ENCODE assay signal across 16 cellular contexts in genomic region chr12:46442239-46442638, GRCh38.
DNase-seq lines count a peak whose midpoint lies in the region; ATAC-seq and TF ChIP-seq lines count a peak whose summit lies in the region.
"Had no signal": no experiment of that assay in that cellular context is flagged by ENCODE, and none has a peak within 500 bp of the region (broad histone marks: within the 10 kb centered on the region; RNA-seq: fewer than 3 reads in every experiment).

No MANE protein-coding gene starts in this region.

- peaks cover 84 to 98% of the 10 kb centered on the region in 2 experiments for H3K4me1 ChIP-seq in HCT116 (ENCODE audit: control insufficient read depth in 1 of 2, insufficient read depth in 2 of 2, low read length in 2 of 2)

- peak; percentile 68 for ATAC-seq in HCT116
- ATAC-seq in WTC11, result no peak
- no peak for ATAC-seq in HG02981 (IDR thresholded peaks at IDR 0.05; ENCODE audit: unreplicated experiment)
- ATAC-seq in HG02938 (IDR thresholded peaks at IDR 0.05; ENCODE audit: unreplicated experiment), result no peak
- ATAC-seq: gastroesophageal sphincter; left lobe of liver; natural killer cell treated with Interleukin-12 subunit alpha and Interleukin-12 subunit beta and Interleukin-15 and Interleukin-18, amount 100 ng/mL, for 72 hours had no signal

- TF ChIP-seq CTCF in HCT116 (IDR thresholded peaks at IDR 0.05 in 2 of 3, conservative IDR thresholded peaks at IDR 0.05 in 1 of 3; ENCODE audit: borderline replicate concordance in 1 of 3, insufficient read depth in 1 of 3, low read depth in 2 of 3, low read length in 2 of 3), result no peak
- TF ChIP-seq CTCF in WTC11 (IDR thresholded peaks at IDR 0.05), result no peak

- BruUV-seq in HCT116 (replicated peaks; lab: Mats Ljungman, UMichigan), result TSS peak; percentile 87

- H3K27me3 ChIP-seq in HCT116 (ENCODE audit: insufficient read depth, low read length), result no peaks in the 10 kb centered on the region
- H3K27me3 ChIP-seq: gastroesophageal sphincter had no signal

- no peaks in the 10 kb centered on the region for H3K27me3 Mint-ChIP-seq in WTC11 (ENCODE audit: low read depth)

- H3K27ac ChIP-seq in HCT116 (ENCODE audit: low read depth, low read length), result peak overlapping the region; percentile 93
- H3K27ac ChIP-seq: gastroesophageal sphincter had no signal

- H3K9me3 ChIP-seq in HCT116 (ENCODE audit: control insufficient read depth in 1 of 2, insufficient read depth in 1 of 2, low read depth in 1 of 2, low read length in 2 of 2), result no peaks in the 10 kb centered on the region
- H3K9me3 ChIP-seq: gastroesophageal sphincter had no signal

- H3K27ac Mint-ChIP-seq in WTC11, result peak overlapping the region; percentile 66
- H3K27ac Mint-ChIP-seq: natural killer cell treated with Interleukin-12 subunit alpha and Interleukin-12 subunit beta and Interleukin-15 and Interleukin-18, amount 100 ng/mL, for 72 hours had no signal

- no peaks in the 10 kb centered on the region for H4K20me1 ChIP-seq in HCT116 (ENCODE audit: insufficient read depth)

- H3K4me2 ChIP-seq in HCT116 (ENCODE audit: low read length), result peak overlapping the region; percentile 60

- H3K36me3 ChIP-seq in HCT116 (ENCODE audit: control insufficient read depth in 1 of 2, insufficient read depth in 2 of 2, low read length in 2 of 2), result no peaks in the 10 kb centered on the region
- H3K36me3 ChIP-seq: gastroesophageal sphincter had no signal

- peaks cover under 1% of the 10 kb centered on the region; the same call in 1 of the 2 replicates for H3K36me3 Mint-ChIP-seq in WTC11
- H3K36me3 Mint-ChIP-seq: natural killer cell treated with Interleukin-12 subunit alpha and Interleukin-12 subunit beta and Interleukin-15 and Interleukin-18, amount 100 ng/mL, for 72 hours had no signal

- CTCF ChIA-PET in HCT116 (lab: Charles Lee) (interaction anchor here (0.9 kb wide), 1 partner anchor 9 kb away, joined by 3 read pairs; no protein-coding TSS in a partner anchor), WTC11 (lab: Charles Lee) (no interaction called here)

- no peak overlapping the region for H2AFZ ChIP-seq in HCT116 (ENCODE audit: low read depth, low read length, poor library complexity, severe bottlenecking)

- RAD21 ChIA-PET in HCT116 (lab: Charles Lee; ENCODE audit: low non-redundant PET in 1 of 2, low total read pairs in 2 of 2, uncharacterized antibody in 2 of 2, unreplicated experiment in 2 of 2), result interaction anchor here in 1 of 2 experiments (0.7 kb wide), 1 partner anchor 219 kb away, joined by 3 read pairs; no protein-coding TSS in a partner anchor

- H3K9me3 Mint-ChIP-seq in WTC11, result peaks cover 1% of the 10 kb centered on the region
- H3K9me3 Mint-ChIP-seq: natural killer cell treated with Interleukin-12 subunit alpha and Interleukin-12 subunit beta and Interleukin-15 and Interleukin-18, amount 100 ng/mL, for 72 hours had no signal

- H3K9me2 ChIP-seq in HCT116 (ENCODE audit: insufficient read depth), result no peaks in the 10 kb centered on the region

- H3K4me3 Mint-ChIP-seq in WTC11, result no peak overlapping the region
- H3K4me3 Mint-ChIP-seq: natural killer cell treated with Interleukin-12 subunit alpha and Interleukin-12 subunit beta and Interleukin-15 and Interleukin-18, amount 100 ng/mL, for 72 hours had no signal

- H3K4me1 Mint-ChIP-seq in WTC11, result peaks cover 22% of the 10 kb centered on the region

- peak overlapping the region; percentile 61 for H3K9ac ChIP-seq in HCT116 (ENCODE audit: low read length)

- TF ChIP-seq POLR2A in HCT116 (IDR thresholded peaks at IDR 0.05; ENCODE audit: borderline replicate concordance, extremely low read depth, insufficient read depth, insufficient read length), result no peak

- no peaks in the 10 kb centered on the region; the same call in 1 of the 2 replicates for H3K79me2 ChIP-seq in HCT116 (ENCODE audit: insufficient read depth, low read length)

- intact Hi-C loops in HCT116 (cut with micrococcal nuclease), result loop anchor here (5.0 kb wide), 1 partner anchor 110 kb away; no protein-coding TSS in a partner anchor

- H3K4me3 ChIP-seq in HCT116 (replicated peaks in 1 of 2; ENCODE audit: low read depth in 1 of 2, low read length in 2 of 2) (peak overlapping the region in 1 of 2 experiments; percentile 21; a peak in 1 of 4 replicates), skeletal muscle cell (ENCODE audit: low read depth, low read length) (no peak overlapping the region)
- H3K4me3 ChIP-seq: gastroesophageal sphincter had no signal

- DNase-seq in HCT116 (ENCODE audit: low read depth, low spot score) (no peak), WTC11 (ENCODE audit: low spot score) (no peak), fibroblast of peridontal ligament (ENCODE audit: extremely low read depth) (peak; percentile 40), skeletal muscle cell (ENCODE audit: low read depth) (peak; percentile 36), NOMO-1 (lab: John Stamatoyannopoulos, UW; ENCODE audit: unreplicated experiment in 2 of 2) (no peak), hypothalamus (lab: John Stamatoyannopoulos, UW) (no peak)
- DNase-seq: activated CD8-positive, alpha-beta memory T cell treated with anti-CD3 and anti-CD28 coated beads for 24 hours; cerebellar nuclear complex; COR-L47; NCI-H1417 treated with DMSO at 0.1 percent for 48 hours; NCI-H510A had no signal

- POLR2A ChIA-PET in HCT116 (lab: Charles Lee) (interaction anchor here (0.8 to 3.2 kb wide), 10 partner anchors 9 to 114 kb away, joined by 3 to 24 read pairs (median 5); no protein-coding TSS in a partner anchor), WTC11 (lab: Charles Lee) (interaction anchor here (0.7 kb wide), 1 partner anchor 18 kb away, joined by 4 read pairs; no protein-coding TSS in a partner anchor)

- TF ChIP-seq RAD21 in HCT116 (IDR thresholded peaks at IDR 0.05; ENCODE audit: low read depth), result no peak

TF ChIP-seq in HCT116, 20 proteins besides CTCF, POLR2A, EP300 and RAD21:
- TF ChIP-seq FOSL1 (IDR thresholded peaks at IDR 0.05; ENCODE audit: low read depth) (peak; percentile 43), ZNF274 (IDR thresholded peaks at IDR 0.05; ENCODE audit: low read depth, low read length) (no peak), MAX (IDR thresholded peaks at IDR 0.05) (peak; percentile 59; the same call in 1 of the 2 replicates), TCF7L2 (IDR thresholded peaks at IDR 0.05; ENCODE audit: borderline replicate concordance, extremely low read depth, insufficient read depth, insufficient read length) (peak; percentile 33), SIN3A (IDR thresholded peaks at IDR 0.05; ENCODE audit: low read depth) (no peak; the same call in 1 of the 2 replicates), JUND (IDR thresholded peaks at IDR 0.05) (peak; percentile 40), SP1 (IDR thresholded peaks at IDR 0.05; ENCODE audit: low read depth) (peak; percentile 46)

TF ChIP-seq in WTC11, 78 proteins besides CTCF, POLR2A, EP300 and RAD21:
- TF ChIP-seq CREB1 (CRISPR knock-in tag; IDR thresholded peaks at IDR 0.05) (no peak), MLX (CRISPR knock-in tag; IDR thresholded peaks at IDR 0.05) (no peak), ZNF416 (CRISPR knock-in tag; IDR thresholded peaks at IDR 0.05) (no peak), CREM (CRISPR knock-in tag; IDR thresholded peaks at IDR 0.05) (no peak), ZNF138 (CRISPR knock-in tag; conservative IDR thresholded peaks at IDR 0.05) (no peak), EMX1 (CRISPR knock-in tag; IDR thresholded peaks at IDR 0.05) (no peak), SMAD4 (CRISPR knock-in tag; IDR thresholded peaks at IDR 0.05) (no peak), GABPB1 (CRISPR knock-in tag; IDR thresholded peaks at IDR 0.05) (no peak), AFF4 (CRISPR knock-in tag; IDR thresholded peaks at IDR 0.05; ENCODE audit: borderline replicate concordance) (no peak)

Comparison
In these comparisons a context has a peak if more than half of its experiments do, and no peak if none do; other contexts are left out.
1. DNase-seq: peak in fibroblast of peridontal ligament (single experiment) and skeletal muscle cell (single experiment); none in HCT116 (single experiment), WTC11 (single experiment), NOMO-1 (0 of 2) and hypothalamus (0 of 51).
2. Of the 4 proteins assayed by ChIP-seq in both WTC11 and HCT116: peak only in WTC11: none; only in HCT116: MAX and SP1; in both: none; in neither: 2.